Comparison of ENCODE assay signal across 8 cellular contexts in the genomic region with DNA sequence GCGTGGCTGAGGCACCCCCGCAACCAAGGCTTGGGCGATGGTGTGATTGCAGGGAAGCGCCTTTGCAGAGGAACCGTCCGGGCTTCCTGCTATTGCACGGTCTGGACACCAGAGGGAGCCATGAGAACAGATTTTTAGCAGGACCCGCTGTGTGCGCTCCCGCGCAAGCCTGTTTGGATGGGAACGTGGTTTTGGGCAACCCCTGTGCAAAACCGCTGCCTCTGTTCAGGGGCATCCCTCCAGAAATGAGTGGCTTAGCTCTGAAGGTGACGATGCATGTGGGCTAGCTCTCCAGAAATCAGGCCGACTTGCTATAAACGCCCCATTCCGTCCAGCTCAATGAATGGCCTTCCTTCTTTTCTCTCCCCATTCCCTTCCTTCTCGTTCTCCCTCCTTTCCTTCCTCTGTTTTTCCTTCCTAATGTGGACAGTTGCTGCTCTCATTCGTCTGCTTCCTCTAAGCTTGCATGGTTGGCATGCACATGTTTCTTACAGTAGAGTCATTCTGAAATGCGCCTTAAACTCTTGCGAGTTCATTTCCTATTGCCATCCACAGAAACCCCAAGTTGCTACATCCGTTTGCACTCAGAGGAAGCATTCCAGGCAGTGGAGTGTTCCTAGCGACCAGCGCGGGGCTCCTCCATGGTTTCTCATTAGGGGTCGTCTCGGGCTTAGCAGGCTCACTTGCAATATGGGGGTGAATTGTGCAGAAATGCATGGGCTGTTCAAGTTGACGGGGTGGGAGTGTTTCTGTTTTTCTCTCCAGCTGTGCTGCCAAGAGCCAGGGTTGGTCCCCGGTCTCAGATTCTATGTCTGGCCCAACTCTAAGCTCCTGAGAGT.
DNase-seq lines count a peak whose midpoint lies in the region; ATAC-seq and TF ChIP-seq lines count a peak whose summit lies in the region.

No MANE protein-coding gene starts in this region.

- TF ChIP-seq CTCF in GM10266 (IDR thresholded peaks at IDR 0.05; ENCODE audit: control insufficient read depth, insufficient read depth, low read depth, missing control alignments) (peak; percentile 81), lung (IDR thresholded peaks at IDR 0.05; ENCODE audit: control extremely low read depth, extremely low read depth) (peak; percentile 40)

- H3K9me3 ChIP-seq in duodenal mucosa (ENCODE audit: control insufficient read depth in 1 of 2, low read length in 2 of 2) = no peaks in the 10 kb centered on the region
- H3K9me3 ChIP-seq in lung (ENCODE audit: control insufficient read depth in 2 of 2, insufficient read depth in 1 of 2, low read length in 1 of 2) = no peaks in the 10 kb centered on the region

- WGBS in lung, 2 donors = 4% methylated on average over 29 of the region's 29 CpGs

- H3K36me3 ChIP-seq in duodenal mucosa (ENCODE audit: control insufficient read depth in 1 of 2, insufficient read depth in 2 of 2, low read length in 2 of 2) = no peaks in the 10 kb centered on the region
- no peaks in the 10 kb centered on the region for H3K36me3 ChIP-seq in lung (ENCODE audit: control insufficient read depth in 2 of 2, insufficient read depth in 2 of 2, low read length in 2 of 2)

- DNase-seq in GM10266 (ENCODE audit: extremely low spot score) (peak; percentile 67), NCI-H2227 treated with DMSO at 0.1 percent for 48 hours (lab: John Stamatoyannopoulos, UW) (peak; percentile 78), lung (ENCODE audit: low spot score) (peak; percentile 56)
- DNase-seq in activated CD4-positive, alpha-beta T cell treated with anti-CD3 and anti-CD28 coated beads, Interleukin-2, amount 50 U/mL, for 24 hours (ENCODE audit: low read depth in 1 of 2, low spot score in 1 of 2) = peak; percentile 24 to 31
- peak; percentile 2 to 28 (median 13) for DNase-seq in stimulated activated CD4-positive, alpha-beta T cell treated with anti-CD3 and anti-CD28 coated beads, TNF-alpha, amount 100 ng/mL, for 4 hours (ENCODE audit: low read depth in 3 of 3)

- ATAC-seq in HG02759 (IDR thresholded peaks at IDR 0.05; ENCODE audit: unreplicated experiment) (peak; percentile 94), lung (ENCODE audit: insufficient read depth, low FRiP score) (no peak), HG02840 (IDR thresholded peaks at IDR 0.05; ENCODE audit: low FRiP score, unreplicated experiment) (no peak)

- H3K9ac ChIP-seq in duodenal mucosa (ENCODE audit: low read depth in 1 of 2, low read length in 2 of 2) = no peak overlapping the region

- H3K27me3 ChIP-seq in duodenal mucosa (ENCODE audit: control insufficient read depth in 1 of 2, insufficient read depth in 2 of 2, low read length in 2 of 2) (peaks cover 0 to 2% of the 10 kb centered on the region in 2 donors), lung (ENCODE audit: control insufficient read depth, insufficient read depth) (no peaks in the 10 kb centered on the region)

- H3K4me3 ChIP-seq in duodenal mucosa (ENCODE audit: low read depth in 1 of 2, low read length in 2 of 2) = peak overlapping the region; percentile 33 to 36
- no peak overlapping the region for H3K4me3 ChIP-seq in lung

- H3K27ac ChIP-seq in duodenal mucosa (ENCODE audit: low read depth, low read length) (no peak overlapping the region), lung (ENCODE audit: low read depth in 1 of 2, low read length in 1 of 2) (no peak overlapping the region)

- no peaks in the 10 kb centered on the region for H3K4me1 ChIP-seq in duodenal mucosa (ENCODE audit: control insufficient read depth in 1 of 2, insufficient read depth in 2 of 2, low read length in 2 of 2)
- peaks cover 0 to 3% of the 10 kb centered on the region in 2 donors for H3K4me1 ChIP-seq in lung (ENCODE audit: control insufficient read depth in 2 of 2, insufficient read depth in 2 of 2, low read length in 2 of 2)

Comparison
In these comparisons a context has a peak if more than half of its experiments do, and no peak if none do; other contexts are left out.
1. DNase-seq: peak in every context shown above with its lines; median percentile 78 in NCI-H2227 treated with DMSO at 0.1 percent for 48 hours; 67 in GM10266; 56 in lung; 28 in activated CD4-positive, alpha-beta T cell treated with anti-CD3 and anti-CD28 coated beads, Interleukin-2, amount 50 U/mL, for 24 hours; 13 in stimulated activated CD4-positive, alpha-beta T cell treated with anti-CD3 and anti-CD28 coated beads, TNF-alpha, amount 100 ng/mL, for 4 hours.